In the genomic region with DNA sequence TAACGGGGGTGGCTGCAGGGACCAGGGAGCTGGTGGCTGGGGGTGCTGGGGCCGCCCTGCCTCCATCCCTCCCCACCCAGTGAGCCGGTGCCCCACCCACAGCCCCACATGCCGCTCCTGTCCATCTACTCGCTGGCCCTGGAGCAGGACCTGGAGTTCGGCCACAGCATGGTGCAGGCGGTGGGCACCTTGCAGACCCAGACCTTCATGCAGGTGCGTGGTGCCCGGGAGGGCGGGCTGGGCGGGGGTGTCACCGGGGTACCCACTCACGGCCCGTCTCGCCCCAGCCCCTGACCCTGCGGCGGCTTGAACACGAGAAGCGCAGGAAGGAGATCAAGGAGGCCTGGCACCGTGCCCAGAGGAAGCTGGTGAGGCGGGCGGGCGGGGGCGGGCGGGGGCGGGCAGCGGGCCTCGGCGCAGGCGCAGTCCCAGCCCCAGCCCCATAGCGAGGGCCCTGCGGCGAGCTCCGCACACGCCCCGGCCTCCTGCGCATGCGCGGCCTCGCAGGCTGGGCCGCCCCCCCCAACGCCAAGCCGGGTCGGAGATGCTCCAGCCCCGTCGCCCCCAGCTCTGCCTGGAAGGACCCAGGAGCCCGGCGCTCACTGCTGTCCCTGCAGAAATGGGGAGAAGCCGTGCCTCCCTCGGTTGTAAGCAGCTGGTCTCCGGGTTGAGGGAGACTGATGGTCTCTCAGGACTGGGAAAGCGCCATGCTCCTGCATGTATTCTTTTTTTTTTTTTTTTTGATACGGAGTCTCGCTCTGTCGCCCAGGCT, we compare ENCODE assay signal across 8 cellular contexts. TPM values are rescaled to one million over a fixed set of nuclear protein-coding genes. Genes with fewer than 3 reads are reported as not detected.
DNase-seq lines count a peak whose midpoint lies in the region; ATAC-seq and TF ChIP-seq lines count a peak whose summit lies in the region.

No MANE protein-coding gene starts in this region.

- H2AFZ ChIP-seq in KMS-11 (ENCODE audit: low read depth) (no peak overlapping the region; the same call in 1 of the 2 replicates), PC-3 (ENCODE audit: low read length) (peak overlapping the region; percentile 71; the same call in 1 of the 2 replicates)

- intact Hi-C loops in PC-3 (cut with micrococcal nuclease) (no loop called here), cardiac septum (cut with DNase I) (no loop called here)

- H3K36me3 ChIP-seq in KMS-11 (ENCODE audit: insufficient read depth) (no peaks in the 10 kb centered on the region), PC-3 (ENCODE audit: low read depth, low read length) (no peaks in the 10 kb centered on the region)

- TF ChIP-seq CTCF in KMS-11 (conservative IDR thresholded peaks at IDR 0.05; ENCODE audit: low read depth, low read length): no peak
- TF ChIP-seq CTCF in PC-3 (conservative IDR thresholded peaks at IDR 0.05; ENCODE audit: low read depth, low read length): no peak

- H3K9me2 ChIP-seq in PC-3 (replicated peaks; ENCODE audit: low read length): no peaks in the 10 kb centered on the region

- H3K4me3 ChIP-seq in KMS-11 (IDR thresholded peaks at IDR 0.05; ENCODE audit: insufficient read depth, low read depth, low read length): no peak overlapping the region
- peak overlapping the region; percentile 61 for H3K4me3 ChIP-seq in PC-3 (ENCODE audit: low read length)

- BruUV-seq in PC-3 (replicated peaks; lab: Mats Ljungman, UMichigan): no TSS peak

- no peaks in the 10 kb centered on the region; the same call in 1 of the 2 replicates for H3K79me2 ChIP-seq in KMS-11 (ENCODE audit: insufficient read depth, low read depth)
- no peaks in the 10 kb centered on the region for H3K79me2 ChIP-seq in PC-3 (ENCODE audit: low read length)

- H3K4me1 ChIP-seq in KMS-11 (ENCODE audit: low read depth, poor library complexity, severe bottlenecking) (peaks cover 29% of the 10 kb centered on the region), PC-3 (ENCODE audit: insufficient read depth, low read length) (no peaks in the 10 kb centered on the region; the same call in 1 of the 2 replicates)

- H3K27me3 ChIP-seq in KMS-11 (ENCODE audit: insufficient read depth, low read depth): no peaks in the 10 kb centered on the region
- H3K27me3 ChIP-seq in PC-3 (ENCODE audit: low read length): no peaks in the 10 kb centered on the region

- H3F3A ChIP-seq in PC-3 (ENCODE audit: low read length, unreplicated experiment): no peaks in the 10 kb centered on the region

- peak overlapping the region; percentile 81 for H3K4me2 ChIP-seq in KMS-11
- peak overlapping the region; percentile 83 for H3K4me2 ChIP-seq in PC-3 (ENCODE audit: low read length)

- H3K9ac ChIP-seq in KMS-11 (no peak overlapping the region), PC-3 (ENCODE audit: low read length) (peak overlapping the region; percentile 31; the same call in 1 of the 2 replicates)

- H4K20me1 ChIP-seq in KMS-11 (ENCODE audit: insufficient read depth) (no peaks in the 10 kb centered on the region), PC-3 (ENCODE audit: low read length) (no peaks in the 10 kb centered on the region)

- peak; percentile 72 for DNase-seq in PC-3
- peak; percentile 75 for DNase-seq in activated T-cell treated with anti-CD3 and anti-CD28 coated beads for 48 hours (ENCODE audit: low read depth)
- peak; percentile 95 for DNase-seq in cardiac septum (ENCODE audit: low spot score)
- peak; percentile 80 to 95 (median 95) for DNase-seq in stimulated activated CD4-positive, alpha-beta T cell treated with anti-CD3 and anti-CD28 coated beads, TNF-alpha, amount 100 ng/mL, for 1 hour (ENCODE audit: low read depth in 3 of 3, low spot score in 1 of 3)

- CTCF ChIA-PET in PC-3 (lab: Charles Lee): no interaction called here

- POLR2A ChIA-PET in PC-3 (lab: Charles Lee; ENCODE audit: unreplicated experiment): interaction anchor here (0.5 kb wide), 1 partner anchor 26 kb away, joined by 4 read pairs; no protein-coding TSS in a partner anchor

- H3K27ac ChIP-seq in KMS-11 (no peak overlapping the region), PC-3 (ENCODE audit: low read length) (no peak overlapping the region)

- peak; percentile 40 for ATAC-seq in GM18498 (IDR thresholded peaks at IDR 0.05; ENCODE audit: unreplicated experiment)
- peak; percentile 63 for ATAC-seq in PC-3
- no peak for ATAC-seq in HG02870 (IDR thresholded peaks at IDR 0.05; ENCODE audit: unreplicated experiment)
- no peak for ATAC-seq in GM18873 (IDR thresholded peaks at IDR 0.05; ENCODE audit: low FRiP score, unreplicated experiment)

- H3K9me3 ChIP-seq in PC-3 (ENCODE audit: low read length): no peaks in the 10 kb centered on the region

RNA-seq across cellular contexts. Expression of gene ARHGAP45, which starts 7.7 kb away (rescaled TPM):
- total RNA-seq in PC-3 (2014; rRNA removed): 45.3 and 68.4 TPM in 2 replicates
- 3.7 TPM for total RNA-seq in cardiac septum

RNA-seq across cellular contexts. Expression of gene POLR2E, which starts 20.5 kb away (rescaled TPM):
- total RNA-seq in PC-3 (2014; rRNA removed) (335 and 375 TPM in 2 replicates), cardiac septum (125 TPM)

RNA-seq across cellular contexts. Expression of gene GPX4, which starts 29.1 kb away (rescaled TPM):
- 517 and 644 TPM in 2 replicates for total RNA-seq in PC-3 (2014; rRNA removed)
- total RNA-seq in cardiac septum: 243 TPM

RNA-seq across cellular contexts. Expression of gene ABCA7, which starts 34.8 kb away (rescaled TPM):
- 27.3 and 31.3 TPM in 2 replicates for total RNA-seq in PC-3 (2014; rRNA removed)
- 10.5 TPM for total RNA-seq in cardiac septum

RNA-seq across cellular contexts. Expression of gene CNN2, which starts 48.3 kb away (rescaled TPM):
- total RNA-seq in PC-3 (2014; rRNA removed): 97.9 and 107 TPM in 2 replicates
- total RNA-seq in cardiac septum: 44.8 TPM

Comparison
In these comparisons a context has a peak if more than half of its experiments do, and no peak if none do; other contexts are left out.
1. ATAC-seq: peak in GM18498 (single experiment) and PC-3 (single experiment); none in HG02870 (single experiment) and GM18873 (single experiment).
2. Peak in every context shown above with its lines, with median percentiles within 50 percentile points of each other: DNase-seq.